In the genomic region with DNA sequence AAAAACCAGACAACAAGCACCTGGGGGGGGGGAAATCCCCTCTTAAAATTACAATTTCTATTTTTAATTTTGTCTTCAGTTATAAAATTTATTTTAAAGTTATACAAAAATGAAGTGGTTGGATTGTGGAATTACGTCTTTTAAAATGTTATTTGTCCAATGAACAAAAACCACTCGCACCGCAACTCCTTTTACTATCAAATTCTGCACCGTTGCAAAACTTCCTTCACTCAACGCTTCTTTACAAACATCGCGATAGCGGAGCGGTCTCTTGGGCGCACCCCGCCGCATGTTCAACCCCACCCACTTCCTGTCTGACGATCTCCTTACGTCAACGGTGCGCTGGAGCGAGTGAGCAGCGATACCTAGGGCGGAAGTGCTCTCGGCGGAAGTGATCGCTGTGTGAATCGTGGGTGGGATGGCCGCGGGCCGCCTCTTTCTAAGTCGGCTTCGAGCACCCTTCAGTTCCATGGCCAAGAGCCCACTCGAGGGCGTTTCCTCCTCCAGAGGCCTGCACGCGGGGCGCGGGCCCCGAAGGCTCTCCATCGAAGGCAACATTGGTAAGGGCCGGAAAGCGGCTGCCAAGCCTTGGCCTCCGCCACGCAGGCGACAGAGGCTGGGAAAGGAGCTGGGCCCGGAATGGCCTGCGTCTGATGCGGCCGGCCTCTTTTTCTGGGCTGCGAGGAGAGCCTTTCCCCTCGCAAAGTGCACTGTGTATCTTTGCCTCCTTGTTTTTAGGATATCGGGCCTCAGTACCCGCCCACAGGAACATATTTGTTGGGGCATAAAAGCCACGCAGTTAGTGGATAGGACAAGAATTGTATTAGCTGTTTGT, we compare ENCODE assay signal across 8 cellular contexts. TPM values are rescaled to one million over a fixed set of nuclear protein-coding genes. Genes with fewer than 3 reads are reported as not detected.
DNase-seq lines count a peak whose midpoint lies in the region; ATAC-seq lines count a peak whose summit lies in the region.

A gene (plus strand): TSS at position 388 of the 835 bp plus-strand sequence. CDS start 31 bp downstream, at position 419.

- H3K27me3 ChIP-seq in rectal smooth muscle tissue (ENCODE audit: control insufficient read depth, insufficient read depth, low read length) (no peaks in the 10 kb centered on the region), aorta (ENCODE audit: control insufficient read depth in 1 of 2, insufficient read depth in 2 of 2, low read length in 1 of 2) (no peaks in the 10 kb centered on the region)

- H3K4me3 ChIP-seq in rectal smooth muscle tissue (ENCODE audit: low read length) = peak within 1 kb of the TSS; percentile 86
- peak within 1 kb of the TSS; percentile 32 to 79 for H3K4me3 ChIP-seq in aorta (ENCODE audit: low read length in 2 of 2)

- H3K4me1 ChIP-seq in rectal smooth muscle tissue (ENCODE audit: control insufficient read depth, insufficient read depth, low read length) (no peaks in the 10 kb centered on the region), aorta (ENCODE audit: control insufficient read depth in 1 of 2, insufficient read depth in 2 of 2, low read length in 2 of 2) (peaks cover 3 to 5% of the 10 kb centered on the region in 2 donors)

- WGBS in aorta, 2 donors = 0% methylated on average over 48 to 50 of the region's 50 CpGs

- no peaks in the 10 kb centered on the region for H3K9me3 ChIP-seq in aorta (ENCODE audit: control insufficient read depth, low read length)

- ATAC-seq in GM18508 (IDR thresholded peaks at IDR 0.05; ENCODE audit: insufficient read depth, unreplicated experiment) = peak; percentile 97
- ATAC-seq in HG03025 (IDR thresholded peaks at IDR 0.05; ENCODE audit: low FRiP score, unreplicated experiment) = peak; percentile 99
- ATAC-seq in aorta (ENCODE audit: low FRiP score) = peak; percentile 100

- DNase-seq in NCI-H2081 (lab: John Stamatoyannopoulos, UW) (peak; percentile 97 to 98), T1000 (lab: John Stamatoyannopoulos, UW) (peak; percentile 93), astrocyte of the hippocampus (ENCODE audit: low read depth, low spot score) (peak; percentile 99), hepatic stellate cell (ENCODE audit: low spot score) (peak; percentile 94), aorta (peak; percentile 98 to 99)

- H3K27ac ChIP-seq in rectal smooth muscle tissue (ENCODE audit: low read depth, low read length) (peak within 1 kb of the TSS; percentile 93), aorta (ENCODE audit: low read depth in 1 of 2, low read length in 2 of 2) (peak within 1 kb of the TSS; percentile 88 to 90)

- peak within 1 kb of the TSS; percentile 97 for H3K9ac ChIP-seq in rectal smooth muscle tissue (ENCODE audit: low read length)

- H3K36me3 ChIP-seq in rectal smooth muscle tissue (ENCODE audit: control insufficient read depth, insufficient read depth, low read length) (no peaks in the 10 kb centered on the region), aorta (ENCODE audit: control insufficient read depth in 1 of 2, insufficient read depth in 2 of 2, low read length in 1 of 2) (no peaks in the 10 kb centered on the region)

- intact Hi-C loops in aorta (cut with DNase I) = loop anchor here (5.0 kb wide), 2 partner anchors 61 to 76 kb away; no protein-coding TSS in a partner anchor

RNA-seq across cellular contexts. Expression of the gene that starts here (rescaled TPM):
- total RNA-seq in aorta = 10 to 100 TPM; 47.5 to 49.8 TPM
- 10 to 100 TPM; 85.5 to 86.7 TPM for polyA plus RNA-seq in aorta

Comparison
In these comparisons a context has a peak if more than half of its experiments do, and no peak if none do; other contexts are left out.
1. Peak in every context shown above with its lines: DNase-seq, ATAC-seq, H3K4me3 ChIP-seq and H3K27ac ChIP-seq.